Comparison of ENCODE assay signal across 29 cellular contexts in the genomic region with DNA sequence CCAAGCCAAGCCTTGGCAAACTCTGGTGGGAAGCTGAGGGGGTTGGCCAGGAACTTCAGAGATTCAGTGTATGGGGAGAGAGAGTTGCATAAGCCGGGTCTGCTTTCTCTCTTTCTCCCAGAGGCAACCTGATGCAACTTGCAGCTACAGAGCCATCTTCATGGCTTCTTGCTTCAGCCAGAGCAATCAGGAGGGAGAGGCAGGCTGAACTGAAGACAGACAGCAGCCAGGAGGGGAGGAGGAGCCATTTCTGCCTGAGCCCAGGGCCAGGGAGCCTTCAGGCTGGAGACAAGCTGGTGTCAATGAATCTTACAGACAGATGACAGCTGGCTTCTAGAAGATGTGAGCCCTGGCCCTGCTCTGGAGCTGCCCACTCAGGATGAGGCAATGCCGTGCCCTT. TPM values are rescaled to one million over a fixed set of nuclear protein-coding genes. Genes with fewer than 3 reads are reported as not detected.
DNase-seq lines count a peak whose midpoint lies in the region; ATAC-seq and TF ChIP-seq lines count a peak whose summit lies in the region.
"Had no signal": no experiment of that assay in that cellular context is flagged by ENCODE, and none has a peak within 500 bp of the region (broad histone marks: within the 10 kb centered on the region; RNA-seq: fewer than 3 reads in every experiment).

No MANE protein-coding gene starts in this region.

- H4K91ac ChIP-seq in H9 (ENCODE audit: insufficient read length, low read depth, low read length) = no peak overlapping the region

- no peak overlapping the region for H2BK20ac ChIP-seq in H9 (ENCODE audit: low read depth, low read length, poor library complexity, severe bottlenecking)

- H3T11ph ChIP-seq in H9 (ENCODE audit: low read length) = no peak overlapping the region

- H2AFZ ChIP-seq in H9 (ENCODE audit: low read length) = no peak overlapping the region
- H2AFZ ChIP-seq in hepatocyte = no peak overlapping the region

- H3K9me3 Mint-ChIP-seq in H9 = no peaks in the 10 kb centered on the region
- H3K9me3 Mint-ChIP-seq: activated CD4-positive, alpha-beta T cell treated with anti-CD3 and anti-CD28 coated beads, Interleukin-2, amount 10 ng/mL, durations not matched to agents 7 days and 5 days; activated naive CD4-positive, alpha-beta T cell treated with anti-CD3 and anti-CD28 coated beads, Interleukin-2, amount 10 ng/mL, durations not matched to agents 7 days and 5 days; nephron; WTC11 had no signal

- intact Hi-C loops in gastrocnemius medialis (cut with DNase I; ENCODE audit: low total_unique reads) = no loop called here
- intact Hi-C loops in thyroid gland (cut with DNase I) = no loop called here

- DNase-seq in H9 (no peak), RWPE1 (ENCODE audit: low spot score) (no peak), hepatocyte (ENCODE audit: low spot score) (peak; percentile 23), gastrocnemius medialis (peak; percentile 26 to 67), thyroid gland (no peak), NCI-H1436 treated with DMSO at 0.1 percent for 48 hours (lab: John Stamatoyannopoulos, UW) (no peak)
- DNase-seq: activated CD4-positive, alpha-beta T cell treated with anti-CD3 and anti-CD28 coated beads, Interleukin-2, amount 10 ng/mL, durations not matched to agents 7 days and 5 days; activated naive CD4-positive, alpha-beta T cell treated with anti-CD3 and anti-CD28 coated beads, Interleukin-2, amount 10 ng/mL, durations not matched to agents 7 days and 5 days; activated T-cell treated with anti-CD3 and anti-CD28 coated beads, Interleukin-2, amount 50 U/mL, for 48 hours; aorta; esophagus squamous epithelium; Karpas-422; left ventricle myocardium superior; midbrain; NCI-H1694; NCI-H510A; NK-92 treated with Interleukin-12 subunit alpha and Interleukin-12 subunit beta, amount 100 ng/mL, for 24 hours; pancreas; SHP77; stimulated activated CD4-positive, alpha-beta T cell treated with anti-CD3 and anti-CD28 coated beads, Interleukin-4, amount 100 ng/mL, for 1 hour; T1000 had no signal

- no peak overlapping the region for H3K4ac ChIP-seq in H9 (ENCODE audit: low read depth, low read length)

- H3K36me3 ChIP-seq in hepatocyte (replicated peaks; ENCODE audit: insufficient read depth, low read depth) = no peaks in the 10 kb centered on the region
- H3K36me3 ChIP-seq in gastrocnemius medialis = peaks cover 0 to 1% of the 10 kb centered on the region in 2 donors
- peaks cover 13 to 18% of the 10 kb centered on the region in 2 donors for H3K36me3 ChIP-seq in thyroid gland
- H3K36me3 ChIP-seq: pancreas had no signal

- no peaks in the 10 kb centered on the region for H3K79me2 ChIP-seq in H9 (ENCODE audit: insufficient read depth, low read length)
- no peaks in the 10 kb centered on the region for H3K79me2 ChIP-seq in hepatocyte

- H3K9me3 ChIP-seq in H9 (ENCODE audit: control insufficient read depth, low read depth, low read length) (no peaks in the 10 kb centered on the region), hepatocyte (ENCODE audit: low read depth) (no peaks in the 10 kb centered on the region), gastrocnemius medialis (no peaks in the 10 kb centered on the region), thyroid gland (no peaks in the 10 kb centered on the region)
- H3K9me3 ChIP-seq: esophagus squamous epithelium, pancreas had no signal

- CTCF ChIA-PET in RWPE1 (lab: Yijun Ruan, JAX) = interaction anchor here (0.7 kb wide), 1 partner anchor 1858 kb away, joined by 3 read pairs; no protein-coding TSS in a partner anchor

- H3K4me3 ChIP-seq in hepatocyte (no peak overlapping the region), gastrocnemius medialis (no peak overlapping the region), thyroid gland (replicated peaks in 1 of 3) (no peak overlapping the region)
- H3K4me3 ChIP-seq: esophagus squamous epithelium, GM12878, pancreas had no signal

- in situ Hi-C loops in gastrocnemius medialis (cut with MboI; ENCODE audit: low sequenced_read_pairs in 4 of 4) = no loop called here

- H3K4me3 Mint-ChIP-seq in H9 = no peak overlapping the region
- H3K4me3 Mint-ChIP-seq: activated CD4-positive, alpha-beta T cell treated with anti-CD3 and anti-CD28 coated beads, Interleukin-2, amount 10 ng/mL, durations not matched to agents 7 days and 5 days; activated naive CD4-positive, alpha-beta T cell treated with anti-CD3 and anti-CD28 coated beads, Interleukin-2, amount 10 ng/mL, durations not matched to agents 7 days and 5 days; nephron; WTC11 had no signal

- peaks cover 3 to 31% (median 29%) of the 10 kb centered on the region in 3 experiments for H3K36me3 Mint-ChIP-seq in H9 (ENCODE audit: insufficient read depth in 1 of 3, low read depth in 3 of 3)
- H3K36me3 Mint-ChIP-seq: activated naive CD4-positive, alpha-beta T cell treated with anti-CD3 and anti-CD28 coated beads, Interleukin-2, amount 10 ng/mL, durations not matched to agents 7 days and 5 days had no signal

- no CpG with 5 or more reads among the region's 2 CpGs for WGBS in H9 (ENCODE audit: extremely low coverage, insufficient read length, low lambda C conversion rate)
- WGBS in hepatocyte (ENCODE audit: low lambda C conversion rate, missing lambda C conversion rate) = 80% methylated on average over 2 of the region's 2 CpGs
- 85 to 86% methylated on average over 2 of the region's 2 CpGs for WGBS in thyroid gland, 2 donors

- ATAC-seq in gastrocnemius medialis (peak; percentile 66 to 75), GM19463 (IDR thresholded peaks at IDR 0.05; ENCODE audit: unreplicated experiment) (no peak), GM18909 (IDR thresholded peaks at IDR 0.05; ENCODE audit: poor library complexity, unreplicated experiment) (no peak)
- ATAC-seq: GM12878, left ventricle myocardium superior, WTC11 had no signal

- POLR2A ChIA-PET in RWPE1 (lab: Yijun Ruan, JAX; ENCODE audit: low non-redundant PET) = no interaction called here

- no peak overlapping the region for H2BK5ac ChIP-seq in H9 (ENCODE audit: insufficient read length, low read length)

- no peak overlapping the region for H3K23ac ChIP-seq in H9 (ENCODE audit: insufficient read length, low read depth, low read length)

- H4K8ac ChIP-seq in H9 (replicated peaks; ENCODE audit: insufficient read length, low read depth, low read length) = no peak overlapping the region

- no peak overlapping the region for H3K14ac ChIP-seq in H9 (ENCODE audit: insufficient read depth, low read length)

- H3K18ac ChIP-seq in H9 (ENCODE audit: insufficient read length, low read depth, low read length) = no peak overlapping the region

- TF ChIP-seq POLR2A in gastrocnemius medialis (IDR thresholded peaks at IDR 0.05) (no peak), thyroid gland (IDR thresholded peaks at IDR 0.05) (no peak)

- TF ChIP-seq CTCF in H9 (conservative IDR thresholded peaks at IDR 0.05) (no peak), RWPE1 (conservative IDR thresholded peaks at IDR 0.05; ENCODE audit: low read depth) (no peak), hepatocyte (IDR thresholded peaks at IDR 0.05; ENCODE audit: poor library complexity) (no peak), gastrocnemius medialis (IDR thresholded peaks at IDR 0.05 in 4 of 5, conservative IDR thresholded peaks at IDR 0.05 in 1 of 5) (no peak), thyroid gland (IDR thresholded peaks at IDR 0.05) (no peak)

- no peak overlapping the region for H3K4me2 ChIP-seq in H9 (ENCODE audit: insufficient read depth, insufficient read length, low read length)
- H3K4me2 ChIP-seq in hepatocyte = no peak overlapping the region

- H4K20me1 ChIP-seq in H9 (ENCODE audit: control insufficient read depth, insufficient read depth, insufficient read length) (no peaks in the 10 kb centered on the region), hepatocyte (ENCODE audit: insufficient read depth, poor library complexity, severe bottlenecking) (no peaks in the 10 kb centered on the region)

- no peak overlapping the region for H3K56ac ChIP-seq in H9 (ENCODE audit: insufficient read length, low read depth, low read length)

- H2AK5ac ChIP-seq in H9 (ENCODE audit: insufficient read length, low read length) = no peak overlapping the region

- H4K5ac ChIP-seq in H9 (ENCODE audit: insufficient read length, low read depth, low read length) = no peak overlapping the region

- H3K27me3 Mint-ChIP-seq in H9 (ENCODE audit: low read depth) = no peaks in the 10 kb centered on the region
- H3K27me3 Mint-ChIP-seq: activated CD4-positive, alpha-beta T cell treated with anti-CD3 and anti-CD28 coated beads, Interleukin-2, amount 10 ng/mL, durations not matched to agents 7 days and 5 days; activated naive CD4-positive, alpha-beta T cell treated with anti-CD3 and anti-CD28 coated beads, Interleukin-2, amount 10 ng/mL, durations not matched to agents 7 days and 5 days had no signal

- H3K9ac ChIP-seq in H9 (ENCODE audit: extremely low read depth, insufficient read length, low read length) = no peak overlapping the region

- H3K27ac ChIP-seq in H9 (ENCODE audit: insufficient read length, low read depth, low read length) (no peak overlapping the region), RWPE1 (peak overlapping the region; percentile 23; the same call in 1 of the 2 replicates), hepatocyte (no peak overlapping the region), gastrocnemius medialis (peak overlapping the region in 2 of 4 donors; percentile 16 to 39), thyroid gland (no peak overlapping the region)
- H3K27ac ChIP-seq: C4-2B, esophagus squamous epithelium, HL-60, pancreas had no signal

- H3K79me1 ChIP-seq in H9 (ENCODE audit: insufficient read depth, low read depth, low read length, poor library complexity, severe bottlenecking) = no peaks in the 10 kb centered on the region

- no peaks in the 10 kb centered on the region for H3K23me2 ChIP-seq in H9 (ENCODE audit: insufficient read length, low read depth, low read length, poor library complexity, severe bottlenecking)

- no peaks in the 10 kb centered on the region for H3K27me3 ChIP-seq in H9 (ENCODE audit: insufficient read depth, low read length)
- H3K27me3 ChIP-seq in hepatocyte = no peaks in the 10 kb centered on the region
- no peaks in the 10 kb centered on the region for H3K27me3 ChIP-seq in gastrocnemius medialis
- no peaks in the 10 kb centered on the region for H3K27me3 ChIP-seq in thyroid gland
- H3K27me3 ChIP-seq: esophagus squamous epithelium, pancreas had no signal

- H3K27ac Mint-ChIP-seq in H9 = peak overlapping the region; percentile 37 to 50 (median 38); a peak in 2 of 7 replicates
- H3K27ac Mint-ChIP-seq: activated CD4-positive, alpha-beta T cell treated with anti-CD3 and anti-CD28 coated beads, Interleukin-2, amount 10 ng/mL, durations not matched to agents 7 days and 5 days; activated naive CD4-positive, alpha-beta T cell treated with anti-CD3 and anti-CD28 coated beads, Interleukin-2, amount 10 ng/mL, durations not matched to agents 7 days and 5 days; nephron; WTC11 had no signal

- H3K4me1 Mint-ChIP-seq in H9 = peaks cover 17 to 31% of the 10 kb centered on the region in 2 experiments
- H3K4me1 Mint-ChIP-seq: activated CD4-positive, alpha-beta T cell treated with anti-CD3 and anti-CD28 coated beads, Interleukin-2, amount 10 ng/mL, durations not matched to agents 7 days and 5 days; activated naive CD4-positive, alpha-beta T cell treated with anti-CD3 and anti-CD28 coated beads, Interleukin-2, amount 10 ng/mL, durations not matched to agents 7 days and 5 days had no signal

- no peak overlapping the region for H2BK15ac ChIP-seq in H9 (ENCODE audit: low read depth, low read length)

- H2BK120ac ChIP-seq in H9 (ENCODE audit: low read depth, low read length, poor library complexity, severe bottlenecking) = no peak overlapping the region

- H3K4me1 ChIP-seq in H9 (ENCODE audit: insufficient read depth, low read length) (no peaks in the 10 kb centered on the region), hepatocyte (ENCODE audit: insufficient read depth) (no peaks in the 10 kb centered on the region), gastrocnemius medialis (peaks cover 24 to 40% of the 10 kb centered on the region in 2 donors), thyroid gland (peaks cover 6 to 23% of the 10 kb centered on the region in 2 donors)
- H3K4me1 ChIP-seq: pancreas had no signal

- no peak overlapping the region for H2BK12ac ChIP-seq in H9 (ENCODE audit: insufficient read length, low read depth, low read length)

- H3K9me2 ChIP-seq in hepatocyte (replicated peaks; ENCODE audit: insufficient read depth) = no peaks in the 10 kb centered on the region

RNA-seq across cellular contexts. Expression of gene NPC2, which starts 18.7 kb away (rescaled TPM):
- total RNA-seq in H9 (2021) (133 and 137 TPM in 2 replicates), hepatocyte (1,339 and 1,684 TPM in 2 replicates), gastrocnemius medialis (100 to 1,000 TPM in 1 of 4 donors, 10 to 100 TPM in 3; 75.9 to 176 (median 92.9) TPM), thyroid gland (1,000 to 10,000 TPM in 1 of 4 donors, 100 to 1,000 TPM in 3; 583 to 1,617 (median 793) TPM)
- 585 and 602 TPM in 2 replicates for polyA plus RNA-seq in hepatocyte

RNA-seq across cellular contexts. Expression of gene ISCA2, which starts 19.2 kb away (rescaled TPM):
- total RNA-seq in H9 (2021) (36.3 and 37.5 TPM in 2 replicates), hepatocyte (17.4 and 21.5 TPM in 2 replicates), gastrocnemius medialis (10 to 100 TPM in 3 of 4 donors, 1 to 10 TPM in 1; 9.9 to 11.6 (median 11.4) TPM), thyroid gland (10 to 100 TPM; 24.6 to 54.9 (median 44.2) TPM)
- polyA plus RNA-seq in hepatocyte = 80.2 and 80.3 TPM in 2 replicates

RNA-seq across cellular contexts. Expression of gene SYNDIG1L, which starts 48.4 kb away (rescaled TPM):
- total RNA-seq in H9 (2021) (0.22 and 0.33 TPM in 2 replicates), hepatocyte (not detected in 2 replicates), gastrocnemius medialis (not detected), thyroid gland (under 1 TPM in 2 of 4 donors, not detected in 2; 0.13 to 0.54 TPM)
- 0.40 TPM in 1 of 2 replicates, not detected in the other for polyA plus RNA-seq in hepatocyte
- total RNA-seq: activated CD4-positive, alpha-beta T cell treated with anti-CD3 and anti-CD28 coated beads, Interleukin-2, amount 10 ng/mL, durations not matched to agents 7 days and 5 days; cardiac septum; GM12878 had no signal

Comparison
In these comparisons a context has a peak if more than half of its experiments do, and no peak if none do; other contexts are left out.
1. DNase-seq: peak in hepatocyte (single experiment) and gastrocnemius medialis (2 of 2); none in H9 (single experiment), RWPE1 (single experiment), thyroid gland (0 of 2) and NCI-H1436 treated with DMSO at 0.1 percent for 48 hours (single experiment).
2. ATAC-seq: peak in gastrocnemius medialis (2 of 2); none in GM19463 (single experiment) and GM18909 (single experiment).